Comparison of ENCODE assay signal across 18 cellular contexts in genomic region chr4:122577189-122577553, GRCh38. TPM values are rescaled to one million over a fixed set of nuclear protein-coding genes. Genes with fewer than 3 reads are reported as not detected.
DNase-seq lines count a peak whose midpoint lies in the region; ATAC-seq and TF ChIP-seq lines count a peak whose summit lies in the region.
"Had no signal": no experiment of that assay in that cellular context is flagged by ENCODE, and none has a peak within 500 bp of the region (broad histone marks: within the 10 kb centered on the region; RNA-seq: fewer than 3 reads in every experiment).

No MANE protein-coding gene starts in this region.

- H3K27me3 Mint-ChIP-seq in T-helper 2 cell treated with Interferon-gamma antibody and Interleukin-4, amounts not matched to agents 5 μg/mL and 100 μg/mL, for 36 hours (ENCODE audit: low read depth) = no peaks in the 10 kb centered on the region
- no peaks in the 10 kb centered on the region for H3K27me3 Mint-ChIP-seq in activated T-cell treated with anti-CD3 and anti-CD28 coated beads, Interleukin-2, amount 50 U/mL, for 72 hours (ENCODE audit: low read depth)
- no peaks in the 10 kb centered on the region for H3K27me3 Mint-ChIP-seq in neural progenitor cell (ENCODE audit: insufficient read depth, low read depth)

- H3K27ac Mint-ChIP-seq in T-helper 2 cell treated with Interferon-gamma antibody and Interleukin-4, amounts not matched to agents 5 μg/mL and 100 μg/mL, for 36 hours = peak overlapping the region; percentile 28
- peak overlapping the region; percentile 70 for H3K27ac Mint-ChIP-seq in activated T-cell treated with anti-CD3 and anti-CD28 coated beads, Interleukin-2, amount 50 U/mL, for 72 hours
- H3K27ac Mint-ChIP-seq in neural progenitor cell = no peak overlapping the region

- H3K4me2 ChIP-seq in DOHH2 (ENCODE audit: low read length) (no peak overlapping the region), neural progenitor cell (no peak overlapping the region)
- H3K4me2 ChIP-seq: PC-9 had no signal

- no peak overlapping the region for H3K27ac ChIP-seq in DOHH2 (ENCODE audit: low read depth, low read length)
- H3K27ac ChIP-seq in neural progenitor cell = no peak overlapping the region
- H3K27ac ChIP-seq: C4-2B, cardiac muscle cell, esophagus squamous epithelium, ovary, PC-9, thyroid gland had no signal

- peak; percentile 10 for TF ChIP-seq CTCF in DOHH2 (IDR thresholded peaks at IDR 0.05; ENCODE audit: low read depth, low read length, poor library complexity, severe bottlenecking)
- no peak for TF ChIP-seq CTCF in neural progenitor cell (IDR thresholded peaks at IDR 0.05)

- H3K36me3 ChIP-seq in DOHH2 (ENCODE audit: control insufficient read depth, low read length) (no peaks in the 10 kb centered on the region), neural progenitor cell (no peaks in the 10 kb centered on the region)
- H3K36me3 ChIP-seq: cardiac muscle cell, esophagus squamous epithelium, HAP-1, ovary, thyroid gland had no signal

- H3F3A ChIP-seq in DOHH2 (ENCODE audit: control insufficient read depth, insufficient read depth) (no peaks in the 10 kb centered on the region), neural progenitor cell (ENCODE audit: low read depth) (no peaks in the 10 kb centered on the region)

- H3K4me3 Mint-ChIP-seq in T-helper 2 cell treated with Interferon-gamma antibody and Interleukin-4, amounts not matched to agents 5 μg/mL and 100 μg/mL, for 36 hours = peak overlapping the region; percentile 10
- peak overlapping the region; percentile 37 to 58 for H3K4me3 Mint-ChIP-seq in activated T-cell treated with anti-CD3 and anti-CD28 coated beads, Interleukin-2, amount 50 U/mL, for 72 hours
- H3K4me3 Mint-ChIP-seq in neural progenitor cell = no peak overlapping the region

- H3K79me2 ChIP-seq in DOHH2 (ENCODE audit: control insufficient read depth, low read length) (no peaks in the 10 kb centered on the region), neural progenitor cell (ENCODE audit: low read depth) (no peaks in the 10 kb centered on the region)

- peak; percentile 70 to 73 for ATAC-seq in activated T-cell treated with anti-CD3 and anti-CD28 coated beads, Interleukin-2, amount 50 U/mL, for 72 hours (replicated peaks in 1 of 2)
- ATAC-seq in HG03520 (IDR thresholded peaks at IDR 0.05; ENCODE audit: unreplicated experiment) (no peak), HG03159 (IDR thresholded peaks at IDR 0.05; ENCODE audit: unreplicated experiment) (no peak)

- H3K4me1 Mint-ChIP-seq in T-helper 2 cell treated with Interferon-gamma antibody and Interleukin-4, amounts not matched to agents 5 μg/mL and 100 μg/mL, for 36 hours (ENCODE audit: low read depth) = peaks cover 34% of the 10 kb centered on the region
- peaks cover 52% of the 10 kb centered on the region for H3K4me1 Mint-ChIP-seq in activated T-cell treated with anti-CD3 and anti-CD28 coated beads, Interleukin-2, amount 50 U/mL, for 72 hours (ENCODE audit: low read depth)
- no peaks in the 10 kb centered on the region for H3K4me1 Mint-ChIP-seq in neural progenitor cell

- peak; percentile 20 for DNase-seq in T-helper 2 cell treated with Interferon-gamma antibody and Interleukin-4, amounts not matched to agents 5 μg/mL and 100 μg/mL, for 36 hours (ENCODE audit: low spot score)
- DNase-seq in T-helper 2 cell (no peak), neural progenitor cell (ENCODE audit: low spot score) (no peak), NCI-H510A (lab: John Stamatoyannopoulos, UW) (no peak)
- DNase-seq in activated T-cell treated with anti-CD3 and anti-CD28 coated beads, Interleukin-2, amount 50 U/mL, for 72 hours = peak in 1 of 2 donors; percentile 23
- DNase-seq: esophagus squamous epithelium, NCI-H2107, ovary had no signal

- H3K27me3 ChIP-seq in DOHH2 (ENCODE audit: control insufficient read depth, low read length) (peaks cover 6% of the 10 kb centered on the region), neural progenitor cell (no peaks in the 10 kb centered on the region)
- H3K27me3 ChIP-seq: cardiac muscle cell, esophagus squamous epithelium, ovary, thyroid gland had no signal

- H3K9ac ChIP-seq in neural progenitor cell = no peak overlapping the region

- peak overlapping the region; percentile 37 for H2AFZ ChIP-seq in neural progenitor cell (replicated peaks)
- H2AFZ ChIP-seq: PC-9 had no signal

- H3K36me3 Mint-ChIP-seq in T-helper 2 cell treated with Interferon-gamma antibody and Interleukin-4, amounts not matched to agents 5 μg/mL and 100 μg/mL, for 36 hours (ENCODE audit: low read depth) = peaks cover 3% of the 10 kb centered on the region
- peaks cover 2 to 10% of the 10 kb centered on the region in 2 donors for H3K36me3 Mint-ChIP-seq in activated T-cell treated with anti-CD3 and anti-CD28 coated beads, Interleukin-2, amount 50 U/mL, for 72 hours (ENCODE audit: insufficient read depth in 2 of 2)
- no peaks in the 10 kb centered on the region for H3K36me3 Mint-ChIP-seq in neural progenitor cell

- no peaks in the 10 kb centered on the region for H3K9me2 ChIP-seq in DOHH2 (replicated peaks; ENCODE audit: control insufficient read depth, low read length)

- H4K20me1 ChIP-seq in DOHH2 (ENCODE audit: control insufficient read depth, insufficient read depth, low read depth, low read length) (no peaks in the 10 kb centered on the region), neural progenitor cell (ENCODE audit: low read depth) (no peaks in the 10 kb centered on the region)

- H3K4me1 ChIP-seq in DOHH2 (ENCODE audit: control insufficient read depth, low read length) (peaks cover 5% of the 10 kb centered on the region; the same call in 1 of the 2 replicates), neural progenitor cell (no peaks in the 10 kb centered on the region)
- H3K4me1 ChIP-seq: esophagus squamous epithelium, HAP-1, thyroid gland had no signal

- H3K4me3 ChIP-seq in DOHH2 (ENCODE audit: low read length) = no peak overlapping the region
- H3K4me3 ChIP-seq in neural progenitor cell = no peak overlapping the region
- H3K4me3 ChIP-seq: cardiac muscle cell, esophagus squamous epithelium, HAP-1, ovary, PC-9, thyroid gland had no signal

- H3K9me3 ChIP-seq in DOHH2 (ENCODE audit: control insufficient read depth, insufficient read depth, low read length) (no peaks in the 10 kb centered on the region), neural progenitor cell (ENCODE audit: low read depth) (no peaks in the 10 kb centered on the region)
- H3K9me3 ChIP-seq: esophagus squamous epithelium, HAP-1, ovary, thyroid gland had no signal

- peaks cover 9% of the 10 kb centered on the region for H3K9me3 Mint-ChIP-seq in T-helper 2 cell treated with Interferon-gamma antibody and Interleukin-4, amounts not matched to agents 5 μg/mL and 100 μg/mL, for 36 hours
- H3K9me3 Mint-ChIP-seq in activated T-cell treated with anti-CD3 and anti-CD28 coated beads, Interleukin-2, amount 50 U/mL, for 72 hours = peaks cover 0 to 3% of the 10 kb centered on the region in 2 donors
- H3K9me3 Mint-ChIP-seq in neural progenitor cell = peaks cover 5% of the 10 kb centered on the region

RNA-seq across cellular contexts. Expression of gene IL21, which starts 43.7 kb away (rescaled TPM):
- total RNA-seq in activated T-cell treated with anti-CD3 and anti-CD28 coated beads, Interleukin-2, amount 50 U/mL, for 72 hours = 10 to 100 TPM; 14.2 to 26.0 TPM
- not detected in 2 replicates for total RNA-seq in neural progenitor cell (ENCODE audit: low replicate concordance)
- total RNA-seq: A172, cardiac muscle cell, lower leg skin, PC-9, thyroid gland had no signal

Comparison
In these comparisons a context has a peak if more than half of its experiments do, and no peak if none do; other contexts are left out.
1. ATAC-seq: peak in activated T-cell treated with anti-CD3 and anti-CD28 coated beads, Interleukin-2, amount 50 U/mL, for 72 hours (2 of 2); none in HG03520 (single experiment) and HG03159 (single experiment).
2. RNA of gene IL21, which starts 43.7 kb away (total RNA-seq): 14.2 to 26.0 TPM in activated T-cell treated with anti-CD3 and anti-CD28 coated beads, Interleukin-2, amount 50 U/mL, for 72 hours; not detected in neural progenitor cell; every median in the first group is over 10 times any median in the second.